In the genomic region with DNA sequence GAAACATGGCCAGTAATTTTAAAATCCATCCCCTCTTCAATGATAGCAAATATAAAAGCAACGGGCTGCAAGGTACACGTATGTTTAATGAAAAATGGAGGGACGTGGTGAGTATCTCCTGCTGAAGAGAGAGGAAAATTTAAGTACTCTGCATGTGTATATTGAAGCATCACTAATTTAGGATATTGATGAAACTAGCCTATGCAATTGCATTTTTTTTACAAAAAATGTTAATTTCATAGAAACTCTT, we compare ENCODE assay signal across 8 cellular contexts. TPM values are rescaled to one million over a fixed set of nuclear protein-coding genes. Genes with fewer than 3 reads are reported as not detected.
DNase-seq lines count a peak whose midpoint lies in the region; ATAC-seq and TF ChIP-seq lines count a peak whose summit lies in the region.

No MANE protein-coding gene starts in this region.

- WGBS in gastroesophageal sphincter (ENCODE audit: low coverage in 1 of 2), 2 donors: 0 to 2% methylated on average over 3 of the region's 3 CpGs

- no peak overlapping the region for H3K4me3 Mint-ChIP-seq in natural killer cell treated with Interleukin-12 subunit alpha and Interleukin-12 subunit beta and Interleukin-15 and Interleukin-18, amount 100 ng/mL, for 72 hours

- no peak for TF ChIP-seq EP300 in gastroesophageal sphincter (IDR thresholded peaks at IDR 0.05)

- H3K27me3 ChIP-seq in SJCRH30 (no peaks in the 10 kb centered on the region), gastroesophageal sphincter (no peaks in the 10 kb centered on the region), gastrocnemius medialis (no peaks in the 10 kb centered on the region)

- peaks cover 13 to 30% of the 10 kb centered on the region in 2 donors for H3K4me1 Mint-ChIP-seq in natural killer cell treated with Interleukin-12 subunit alpha and Interleukin-12 subunit beta and Interleukin-15 and Interleukin-18, amount 100 ng/mL, for 72 hours (ENCODE audit: low read depth in 2 of 2)

- no peaks in the 10 kb centered on the region for H3K36me3 Mint-ChIP-seq in natural killer cell treated with Interleukin-12 subunit alpha and Interleukin-12 subunit beta and Interleukin-15 and Interleukin-18, amount 100 ng/mL, for 72 hours

- DNase-seq in SJCRH30: no peak
- DNase-seq in gastrocnemius medialis: no peak
- DNase-seq in natural killer cell treated with Interleukin-12 subunit alpha and Interleukin-12 subunit beta and Interleukin-15 and Interleukin-18, amount 100 ng/mL, for 72 hours (ENCODE audit: low spot score): no peak
- DNase-seq in cortex of kidney (lab: John Stamatoyannopoulos, UW): no peak

- peak overlapping the region; percentile 87 for H3K4me3 ChIP-seq in GM08714 (ENCODE audit: low read length)
- peak overlapping the region; percentile 72 for H3K4me3 ChIP-seq in SJCRH30
- peak overlapping the region; percentile 66 to 94 for H3K4me3 ChIP-seq in gastroesophageal sphincter
- peak overlapping the region; percentile 66 to 86 (median 82) for H3K4me3 ChIP-seq in gastrocnemius medialis

- ATAC-seq in gastroesophageal sphincter (no peak), gastrocnemius medialis (no peak), HG03159 (IDR thresholded peaks at IDR 0.05; ENCODE audit: unreplicated experiment) (no peak), HG02840 (IDR thresholded peaks at IDR 0.05; ENCODE audit: low FRiP score, unreplicated experiment) (no peak)
- ATAC-seq in natural killer cell treated with Interleukin-12 subunit alpha and Interleukin-12 subunit beta and Interleukin-15 and Interleukin-18, amount 100 ng/mL, for 72 hours: no peak

- H3K36me3 ChIP-seq in SJCRH30 (no peaks in the 10 kb centered on the region), gastroesophageal sphincter (no peaks in the 10 kb centered on the region), gastrocnemius medialis (no peaks in the 10 kb centered on the region)

- TF ChIP-seq CTCF in gastroesophageal sphincter (IDR thresholded peaks at IDR 0.05): no peak
- no peak for TF ChIP-seq CTCF in gastrocnemius medialis (IDR thresholded peaks at IDR 0.05 in 4 of 5, conservative IDR thresholded peaks at IDR 0.05 in 1 of 5)

- H3K9me3 ChIP-seq in SJCRH30 (replicated peaks): no peaks in the 10 kb centered on the region
- no peaks in the 10 kb centered on the region for H3K9me3 ChIP-seq in gastroesophageal sphincter
- no peaks in the 10 kb centered on the region for H3K9me3 ChIP-seq in gastrocnemius medialis

- TF ChIP-seq POLR2A in gastroesophageal sphincter (IDR thresholded peaks at IDR 0.05) (no peak), gastrocnemius medialis (IDR thresholded peaks at IDR 0.05) (no peak)

- intact Hi-C loops in gastrocnemius medialis (cut with DNase I; ENCODE audit: low total_unique reads): no loop called here

- no peak overlapping the region for H3K27ac Mint-ChIP-seq in natural killer cell treated with Interleukin-12 subunit alpha and Interleukin-12 subunit beta and Interleukin-15 and Interleukin-18, amount 100 ng/mL, for 72 hours

- H3K27ac ChIP-seq in SJCRH30 (peak overlapping the region; percentile 95), gastroesophageal sphincter (peak overlapping the region; percentile 95 to 99 (median 99)), gastrocnemius medialis (peak overlapping the region; percentile 91 to 98 (median 94))

- no peaks in the 10 kb centered on the region for H3K9me3 Mint-ChIP-seq in natural killer cell treated with Interleukin-12 subunit alpha and Interleukin-12 subunit beta and Interleukin-15 and Interleukin-18, amount 100 ng/mL, for 72 hours

- in situ Hi-C loops in gastrocnemius medialis (cut with MboI; ENCODE audit: low sequenced_read_pairs in 4 of 4): no loop called here

- H3K4me1 ChIP-seq in SJCRH30 (peaks cover 22% of the 10 kb centered on the region), gastroesophageal sphincter (peaks cover 3 to 55% (median 4%) of the 10 kb centered on the region in 3 donors), gastrocnemius medialis (peaks cover 36 to 44% of the 10 kb centered on the region in 2 donors)

- H3K27me3 Mint-ChIP-seq in natural killer cell treated with Interleukin-12 subunit alpha and Interleukin-12 subunit beta and Interleukin-15 and Interleukin-18, amount 100 ng/mL, for 72 hours: no peaks in the 10 kb centered on the region

RNA-seq across cellular contexts. Expression of gene TMX4, which starts 0.4 kb away (rescaled TPM):
- 119 and 125 TPM in 2 replicates for total RNA-seq in SJCRH30 (2014; rRNA removed; shearing (Covaris generic))
- total RNA-seq in gastroesophageal sphincter: 10 to 100 TPM; 44.7 to 76.1 (median 61.2) TPM
- 10 to 100 TPM; 43.6 to 65.3 (median 55.0) TPM for total RNA-seq in gastrocnemius medialis
- 10 to 100 TPM; 41.5 to 44.4 TPM for total RNA-seq in natural killer cell treated with Interleukin-12 subunit alpha and Interleukin-12 subunit beta and Interleukin-15 and Interleukin-18, amount 100 ng/mL, for 72 hours
